In the genomic region with DNA sequence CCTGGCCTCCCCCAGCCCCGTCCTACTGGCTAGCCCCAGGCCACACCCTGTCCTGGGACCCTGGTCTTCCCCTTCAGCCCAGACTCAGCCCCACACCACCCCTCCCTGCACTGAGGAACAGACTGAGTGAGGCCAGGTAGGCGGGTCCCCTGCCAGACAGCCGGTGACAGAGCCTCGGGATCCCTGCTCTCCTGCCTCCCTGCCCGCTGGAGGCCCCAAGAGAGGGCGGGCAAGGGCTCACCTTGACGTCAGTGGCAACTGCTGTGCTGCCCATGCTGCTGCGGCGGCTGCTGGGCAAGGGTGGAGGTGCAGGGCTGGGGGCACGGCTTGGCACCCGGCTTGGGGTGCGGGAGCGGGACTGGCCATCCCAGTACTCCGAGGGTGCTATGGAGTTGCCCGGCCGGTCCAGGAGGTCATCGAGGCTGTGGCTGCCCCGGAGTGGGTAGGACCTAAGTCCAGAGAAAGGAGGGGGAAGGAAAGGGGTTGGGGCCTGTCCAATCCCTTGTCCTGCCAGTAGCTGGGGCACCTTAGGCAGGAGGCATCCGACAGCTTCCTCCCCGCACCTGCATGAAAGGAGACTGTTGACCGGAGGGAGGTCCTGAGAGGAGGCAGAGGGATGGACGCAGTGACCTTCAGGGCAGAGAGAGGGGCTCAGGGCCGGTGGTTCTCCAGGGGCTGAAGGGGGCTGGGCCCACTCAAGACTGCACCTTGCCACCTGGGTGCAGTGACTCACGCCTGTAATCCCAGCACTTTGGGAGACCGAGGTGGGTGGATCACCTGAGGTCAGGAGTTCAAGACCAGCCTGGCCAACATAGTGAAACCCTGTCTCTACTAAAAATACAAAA, we compare ENCODE assay signal across 1 cellular context.
TF ChIP-seq lines count a peak whose summit lies in the region.

No MANE protein-coding gene starts in this region.

TF ChIP-seq in GM23338, 12 proteins besides CTCF, POLR2A, EP300 and RAD21 (continued from another document):
- TF ChIP-seq EZH2 (IDR thresholded peaks at IDR 0.05; ENCODE audit: low read depth, unreplicated experiment) (no peak), ZNF331 (CRISPR knock-in tag; IDR thresholded peaks at IDR 0.05; ENCODE audit: low read depth) (no peak), EZH2phosphoT487 (IDR thresholded peaks at IDR 0.05; ENCODE audit: unreplicated experiment) (no peak), POLR2AphosphoS5 (IDR thresholded peaks at IDR 0.05; ENCODE audit: low read depth) (no peak), NANOG (IDR thresholded peaks at IDR 0.05; ENCODE audit: borderline replicate concordance) (no peak)
